ENCODE assay signal across 1 cellular context in the genomic region with DNA sequence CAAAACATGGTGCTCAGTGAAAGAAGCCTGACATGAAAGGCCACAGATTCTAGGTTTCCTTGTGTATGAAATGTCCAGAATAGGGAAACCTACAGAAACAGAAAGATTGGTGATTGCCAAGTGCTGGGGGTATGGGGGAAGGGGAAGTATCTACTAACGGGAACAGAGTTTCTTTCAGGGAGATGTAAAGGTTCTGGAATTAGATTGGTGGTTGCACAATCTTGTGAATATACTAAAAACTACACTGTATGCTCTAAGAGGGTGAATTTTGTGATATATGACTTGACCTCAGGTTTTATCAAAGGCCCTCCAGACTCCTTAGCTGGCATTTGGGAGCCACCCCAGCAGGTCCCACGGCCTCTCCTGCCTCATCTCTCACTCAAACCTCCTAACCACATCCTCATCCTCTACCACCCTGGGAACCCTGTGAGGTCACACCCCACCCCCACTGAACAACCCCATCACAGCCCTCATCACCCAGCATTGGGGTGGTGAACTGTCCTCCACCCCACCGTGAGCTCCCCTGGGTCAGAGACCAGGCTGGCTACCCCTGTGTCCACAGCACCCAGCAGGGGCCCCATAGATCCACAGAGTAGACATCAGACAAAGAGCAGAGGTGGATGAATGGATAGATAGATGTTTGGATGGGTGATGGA.
TF ChIP-seq lines count a peak whose summit lies in the region.

No MANE protein-coding gene starts in this region.

TF ChIP-seq in HepG2, 621 proteins besides CTCF, POLR2A, EP300 and RAD21:
- TF ChIP-seq ZNF326 (CRISPR knock-in tag; IDR thresholded peaks at IDR 0.05; ENCODE audit: borderline replicate concordance) = no peak
- peak; percentile 10; the same call in 1 of the 2 replicates for TF ChIP-seq CEBPB (IDR thresholded peaks at IDR 0.05; ENCODE audit: borderline replicate concordance, low read depth, low read length)
